In genomic region chr11:118912742-118913410, GRCh38 we compare ENCODE assay signal across 9 cellular contexts. TPM values are rescaled to one million over a fixed set of nuclear protein-coding genes. Genes with fewer than 3 reads are reported as not detected.
DNase-seq lines count a peak whose midpoint lies in the region; ATAC-seq and TF ChIP-seq lines count a peak whose summit lies in the region.
"Had no signal": no experiment of that assay in that cellular context is flagged by ENCODE, and none has a peak within 500 bp of the region (broad histone marks: within the 10 kb centered on the region; RNA-seq: fewer than 3 reads in every experiment).

No MANE protein-coding gene starts in this region.

- H3K4me1 Mint-ChIP-seq in dendritic cell treated with granulocyte-macrophage colony-stimulating factor and Interleukin-4, amounts not matched to agents 40 ng/mL and 50 ng/mL, for 4 days (ENCODE audit: low read depth): peaks cover 86% of the 10 kb centered on the region
- peaks cover 82% of the 10 kb centered on the region for H3K4me1 Mint-ChIP-seq in neural progenitor cell

- peak; percentile 23 for DNase-seq in COLO668 (lab: John Stamatoyannopoulos, UW; ENCODE audit: unreplicated experiment)
- DNase-seq in NCI-H526 treated with DMSO at 0.1 percent for 48 hours (lab: John Stamatoyannopoulos, UW): peak; percentile 96
- no peak for DNase-seq in neural progenitor cell (ENCODE audit: low spot score)
- no peak for DNase-seq in posterior vena cava (ENCODE audit: low spot score)
- DNase-seq in NCI-H1417 treated with DMSO at 0.1 percent for 48 hours (lab: John Stamatoyannopoulos, UW): no peak

- intact Hi-C loops in dendritic cell treated with granulocyte-macrophage colony-stimulating factor and Interleukin-4, amounts not matched to agents 40 ng/mL and 50 ng/mL, for 4 days (cut with micrococcal nuclease): no loop called here
- intact Hi-C loops in posterior vena cava (cut with DNase I): no loop called here

- H3K4me3 ChIP-seq in neural progenitor cell: no peak overlapping the region

- peak overlapping the region; percentile 48 for H3K27ac ChIP-seq in neural progenitor cell
- H3K27ac ChIP-seq: HL-60 had no signal

- no peaks in the 10 kb centered on the region for H3K9me3 ChIP-seq in neural progenitor cell (ENCODE audit: low read depth)

- H3K4me2 ChIP-seq in neural progenitor cell: peak overlapping the region; percentile 68

- peaks cover 96% of the 10 kb centered on the region for H3K4me1 ChIP-seq in neural progenitor cell

- no peak overlapping the region for H3K9ac ChIP-seq in neural progenitor cell

- peak overlapping the region; percentile 60 for H3K27ac Mint-ChIP-seq in dendritic cell treated with granulocyte-macrophage colony-stimulating factor and Interleukin-4, amounts not matched to agents 40 ng/mL and 50 ng/mL, for 4 days
- no peak overlapping the region for H3K27ac Mint-ChIP-seq in neural progenitor cell

- H3K4me3 Mint-ChIP-seq in dendritic cell treated with granulocyte-macrophage colony-stimulating factor and Interleukin-4, amounts not matched to agents 40 ng/mL and 50 ng/mL, for 4 days: no peak overlapping the region
- H3K4me3 Mint-ChIP-seq in neural progenitor cell: peak overlapping the region; percentile 52

- H3F3A ChIP-seq in neural progenitor cell (ENCODE audit: low read depth): peaks cover 80% of the 10 kb centered on the region

- TF ChIP-seq CTCF in neural progenitor cell (IDR thresholded peaks at IDR 0.05): no peak

- no peaks in the 10 kb centered on the region for H3K36me3 ChIP-seq in neural progenitor cell

- no peak overlapping the region for H2AFZ ChIP-seq in neural progenitor cell (replicated peaks)

- peaks cover 28% of the 10 kb centered on the region for H3K27me3 Mint-ChIP-seq in dendritic cell treated with granulocyte-macrophage colony-stimulating factor and Interleukin-4, amounts not matched to agents 40 ng/mL and 50 ng/mL, for 4 days
- peaks cover 2% of the 10 kb centered on the region for H3K27me3 Mint-ChIP-seq in neural progenitor cell (ENCODE audit: insufficient read depth, low read depth)

- no peak for ATAC-seq in HG03565 (IDR thresholded peaks at IDR 0.05; ENCODE audit: unreplicated experiment)
- no peak for ATAC-seq in GM21390 (IDR thresholded peaks at IDR 0.05; ENCODE audit: unreplicated experiment)

- no peaks in the 10 kb centered on the region for H3K27me3 ChIP-seq in neural progenitor cell

- peaks cover 90% of the 10 kb centered on the region for H3K79me2 ChIP-seq in neural progenitor cell (ENCODE audit: low read depth)

- peaks cover 47% of the 10 kb centered on the region for H4K20me1 ChIP-seq in neural progenitor cell (ENCODE audit: low read depth)

- no peaks in the 10 kb centered on the region for H3K9me3 Mint-ChIP-seq in dendritic cell treated with granulocyte-macrophage colony-stimulating factor and Interleukin-4, amounts not matched to agents 40 ng/mL and 50 ng/mL, for 4 days
- H3K9me3 Mint-ChIP-seq in neural progenitor cell: no peaks in the 10 kb centered on the region

- peaks cover 6% of the 10 kb centered on the region for H3K36me3 Mint-ChIP-seq in dendritic cell treated with granulocyte-macrophage colony-stimulating factor and Interleukin-4, amounts not matched to agents 40 ng/mL and 50 ng/mL, for 4 days (ENCODE audit: low read depth)
- H3K36me3 Mint-ChIP-seq in neural progenitor cell: no peaks in the 10 kb centered on the region

RNA-seq across cellular contexts. Expression of gene BCL9L, which starts 12.8 kb away (rescaled TPM):
- total RNA-seq in neural progenitor cell (ENCODE audit: low replicate concordance): 3.0 and 7.2 TPM in 2 replicates
- 10 to 100 TPM; 89.2 to 89.5 TPM for total RNA-seq in posterior vena cava

RNA-seq across cellular contexts. Expression of gene CXCR5, which starts 29.2 kb away (rescaled TPM):
- total RNA-seq in neural progenitor cell (ENCODE audit: low replicate concordance): not detected in 2 replicates
- under 1 TPM in 1 of 2 donors, not detected in 1; 0.10 TPM for total RNA-seq in posterior vena cava

RNA-seq across cellular contexts. Expression of gene UPK2, which starts 43.2 kb away (rescaled TPM):
- total RNA-seq in neural progenitor cell (ENCODE audit: low replicate concordance) (0.43 TPM in 1 of 2 replicates, not detected in the other), posterior vena cava (not detected)

RNA-seq across cellular contexts. Expression of gene FOXR1, which starts 58.7 kb away (rescaled TPM):
- total RNA-seq in neural progenitor cell (ENCODE audit: low replicate concordance) (not detected in 2 replicates), posterior vena cava (not detected)

Comparison
In these comparisons a context has a peak if more than half of its experiments do, and no peak if none do; other contexts are left out.
1. DNase-seq: peak in COLO668 (single experiment) and NCI-H526 treated with DMSO at 0.1 percent for 48 hours (single experiment); none in neural progenitor cell (single experiment), posterior vena cava (single experiment) and NCI-H1417 treated with DMSO at 0.1 percent for 48 hours (single experiment).
2. RNA of gene BCL9L, which starts 12.8 kb away (total RNA-seq): 89.2 to 89.5 TPM in posterior vena cava; 3.0 to 7.2 TPM in neural progenitor cell; every median in the first group is over 10 times any median in the second.